In genomic region chr5:102218159-102218558, GRCh38 we compare ENCODE assay signal across 1 cellular context.
TF ChIP-seq lines count a peak whose summit lies in the region.

No MANE protein-coding gene starts in this region.

TF ChIP-seq in HepG2, 621 proteins besides CTCF, POLR2A, EP300 and RAD21 (continued from another document):
- TF ChIP-seq ARID3A (IDR thresholded peaks at IDR 0.05; ENCODE audit: low read depth, low read length) (no peak), SOX13 (IDR thresholded peaks at IDR 0.05) (no peak), SOX13 (CRISPR knock-in tag; conservative IDR thresholded peaks at IDR 0.05 in 1 of 2, IDR thresholded peaks at IDR 0.05 in 1 of 2) (peak in 1 of 2 experiments; percentile 57; a peak in 1 of 4 replicates), RARA (CRISPR knock-in tag; IDR thresholded peaks at IDR 0.05) (0 out of 2 replicates have a peak, but pooled peaks have one; percentile 24), FOSL2 (CRISPR knock-in tag; IDR thresholded peaks at IDR 0.05) (peak; percentile 63), MAFK (conservative IDR thresholded peaks at IDR 0.05 in 1 of 2, IDR thresholded peaks at IDR 0.05 in 1 of 2; ENCODE audit: low read length in 2 of 2) (peak; percentile 73 to 76), ATF4 (CRISPR knock-in tag; IDR thresholded peaks at IDR 0.05) (0 out of 4 replicates have a peak, but pooled peaks of 1 of the 2 experiments have one; percentile 22), KDM1A (CRISPR knock-in tag; IDR thresholded peaks at IDR 0.05) (0 out of 2 replicates have a peak, but pooled peaks have one; percentile 12), FOXA3 (CRISPR knock-in tag; IDR thresholded peaks at IDR 0.05) (peak; percentile 54; the same call in 1 of the 2 replicates), ZMAT3 (CRISPR knock-in tag; conservative IDR thresholded peaks at IDR 0.05) (no peak), TBX3 (IDR thresholded peaks at IDR 0.05; ENCODE audit: borderline replicate concordance) (peak; percentile 65; the same call in 1 of the 2 replicates), FOXA1 (IDR thresholded peaks at IDR 0.05) (no peak), FOXA1 (CRISPR knock-in tag; IDR thresholded peaks at IDR 0.05) (peak; percentile 9; the same call in 1 of the 2 replicates)
- TF ChIP-seq, protein P1, sequence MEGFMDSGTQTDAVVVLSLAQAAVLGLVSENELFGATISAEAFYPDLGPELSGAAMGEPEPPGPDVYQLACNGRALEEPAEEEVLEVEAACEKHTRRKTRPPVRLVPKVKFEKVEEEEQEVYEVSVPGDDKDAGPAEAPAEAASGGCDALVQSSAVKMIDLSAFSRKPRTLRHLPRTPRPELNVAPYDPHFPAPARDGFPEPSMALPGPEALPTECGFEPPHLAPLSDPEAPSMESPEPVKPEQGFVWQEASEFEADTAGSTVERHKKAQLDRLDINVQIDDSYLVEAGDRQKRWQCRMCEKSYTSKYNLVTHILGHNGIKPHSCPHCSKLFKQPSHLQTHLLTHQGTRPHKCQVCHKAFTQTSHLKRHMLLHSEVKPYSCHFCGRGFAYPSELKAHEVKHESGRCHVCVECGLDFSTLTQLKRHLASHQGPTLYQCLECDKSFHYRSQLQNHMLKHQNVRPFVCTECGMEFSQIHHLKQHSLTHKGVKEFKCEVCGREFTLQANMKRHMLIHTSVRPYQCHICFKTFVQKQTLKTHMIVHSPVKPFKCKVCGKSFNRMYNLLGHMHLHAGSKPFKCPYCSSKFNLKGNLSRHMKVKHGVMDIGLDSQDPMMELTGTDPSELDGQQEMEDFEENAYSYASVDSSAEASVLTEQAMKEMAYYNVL (CRISPR knock-in tag; IDR thresholded peaks at IDR 0.05; ENCODE audit: borderline replicate concordance): no peak
- TF ChIP-seq, protein P2, sequence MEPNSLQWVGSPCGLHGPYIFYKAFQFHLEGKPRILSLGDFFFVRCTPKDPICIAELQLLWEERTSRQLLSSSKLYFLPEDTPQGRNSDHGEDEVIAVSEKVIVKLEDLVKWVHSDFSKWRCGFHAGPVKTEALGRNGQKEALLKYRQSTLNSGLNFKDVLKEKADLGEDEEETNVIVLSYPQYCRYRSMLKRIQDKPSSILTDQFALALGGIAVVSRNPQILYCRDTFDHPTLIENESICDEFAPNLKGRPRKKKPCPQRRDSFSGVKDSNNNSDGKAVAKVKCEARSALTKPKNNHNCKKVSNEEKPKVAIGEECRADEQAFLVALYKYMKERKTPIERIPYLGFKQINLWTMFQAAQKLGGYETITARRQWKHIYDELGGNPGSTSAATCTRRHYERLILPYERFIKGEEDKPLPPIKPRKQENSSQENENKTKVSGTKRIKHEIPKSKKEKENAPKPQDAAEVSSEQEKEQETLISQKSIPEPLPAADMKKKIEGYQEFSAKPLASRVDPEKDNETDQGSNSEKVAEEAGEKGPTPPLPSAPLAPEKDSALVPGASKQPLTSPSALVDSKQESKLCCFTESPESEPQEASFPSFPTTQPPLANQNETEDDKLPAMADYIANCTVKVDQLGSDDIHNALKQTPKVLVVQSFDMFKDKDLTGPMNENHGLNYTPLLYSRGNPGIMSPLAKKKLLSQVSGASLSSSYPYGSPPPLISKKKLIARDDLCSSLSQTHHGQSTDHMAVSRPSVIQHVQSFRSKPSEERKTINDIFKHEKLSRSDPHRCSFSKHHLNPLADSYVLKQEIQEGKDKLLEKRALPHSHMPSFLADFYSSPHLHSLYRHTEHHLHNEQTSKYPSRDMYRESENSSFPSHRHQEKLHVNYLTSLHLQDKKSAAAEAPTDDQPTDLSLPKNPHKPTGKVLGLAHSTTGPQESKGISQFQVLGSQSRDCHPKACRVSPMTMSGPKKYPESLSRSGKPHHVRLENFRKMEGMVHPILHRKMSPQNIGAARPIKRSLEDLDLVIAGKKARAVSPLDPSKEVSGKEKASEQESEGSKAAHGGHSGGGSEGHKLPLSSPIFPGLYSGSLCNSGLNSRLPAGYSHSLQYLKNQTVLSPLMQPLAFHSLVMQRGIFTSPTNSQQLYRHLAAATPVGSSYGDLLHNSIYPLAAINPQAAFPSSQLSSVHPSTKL (CRISPR knock-in tag; IDR thresholded peaks at IDR 0.05): peak; percentile 65
